ENCODE assay signal across 8 cellular contexts in genomic region chr3:36380171-36381031, GRCh38. TPM values are rescaled to one million over a fixed set of nuclear protein-coding genes. Genes with fewer than 3 reads are reported as not detected.
DNase-seq lines count a peak whose midpoint lies in the region; ATAC-seq and TF ChIP-seq lines count a peak whose summit lies in the region.

A gene with protein sequence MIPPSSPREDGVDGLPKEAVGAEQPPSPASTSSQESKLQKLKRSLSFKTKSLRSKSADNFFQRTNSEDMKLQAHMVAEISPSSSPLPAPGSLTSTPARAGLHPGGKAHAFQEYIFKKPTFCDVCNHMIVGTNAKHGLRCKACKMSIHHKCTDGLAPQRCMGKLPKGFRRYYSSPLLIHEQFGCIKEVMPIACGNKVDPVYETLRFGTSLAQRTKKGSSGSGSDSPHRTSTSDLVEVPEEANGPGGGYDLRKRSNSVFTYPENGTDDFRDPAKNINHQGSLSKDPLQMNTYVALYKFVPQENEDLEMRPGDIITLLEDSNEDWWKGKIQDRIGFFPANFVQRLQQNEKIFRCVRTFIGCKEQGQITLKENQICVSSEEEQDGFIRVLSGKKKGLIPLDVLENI (plus strand): TSS chr3:36380504. CDS start chr3:36380644, 140 bp downstream.

- POLR2A ChIA-PET in naive thymus-derived CD8-positive, alpha-beta T cell (lab: Charles Lee), result no interaction called here

- H3K27me3 ChIP-seq in esophagus (ENCODE audit: control insufficient read depth in 1 of 2, insufficient read depth in 2 of 2, low read length in 2 of 2), result no peaks in the 10 kb centered on the region

- peaks cover 23 to 61% (median 33%) of the 10 kb centered on the region in 5 donors for H3K27me3 Mint-ChIP-seq in naive thymus-derived CD8-positive, alpha-beta T cell

- no peak for TF ChIP-seq CTCF in AG10803 (conservative IDR thresholded peaks at IDR 0.05; ENCODE audit: low read length)

- peaks cover 0 to 9% (median 6%) of the 10 kb centered on the region in 4 donors for H3K4me1 Mint-ChIP-seq in naive thymus-derived CD8-positive, alpha-beta T cell

- no peaks in the 10 kb centered on the region for H3K9me3 Mint-ChIP-seq in naive thymus-derived CD8-positive, alpha-beta T cell

- H3K9me3 ChIP-seq in SK-N-MC (ENCODE audit: low read depth, low read length) (no peaks in the 10 kb centered on the region), esophagus (ENCODE audit: control insufficient read depth in 2 of 2, insufficient read depth in 1 of 2, low read depth in 1 of 2, low read length in 1 of 2) (no peaks in the 10 kb centered on the region)

- no peak within 1 kb of the TSS for H3K27ac Mint-ChIP-seq in naive thymus-derived CD8-positive, alpha-beta T cell

- H3K4me3 ChIP-seq in AG10803 (ENCODE audit: low read length), result peak within 1 kb of the TSS; percentile 91
- H3K4me3 ChIP-seq in SK-N-MC, result peak within 1 kb of the TSS; percentile 73
- peak within 1 kb of the TSS; percentile 40 to 45 for H3K4me3 ChIP-seq in esophagus (ENCODE audit: low read depth in 1 of 2, low read length in 2 of 2)

- H3K4me1 ChIP-seq in esophagus (ENCODE audit: control insufficient read depth in 2 of 2, insufficient read depth in 2 of 2, low read length in 1 of 2), result peaks cover 4 to 5% of the 10 kb centered on the region in 2 donors

- no peak within 1 kb of the TSS for H3K9ac ChIP-seq in SK-N-MC (ENCODE audit: insufficient read length)

- peak within 1 kb of the TSS in 6 of 10 donors; percentile 16 to 50 (median 41) for H3K4me3 Mint-ChIP-seq in naive thymus-derived CD8-positive, alpha-beta T cell

- ATAC-seq in GM21390 (IDR thresholded peaks at IDR 0.05; ENCODE audit: unreplicated experiment) (peak; percentile 60), GM21825 (IDR thresholded peaks at IDR 0.05; ENCODE audit: unreplicated experiment) (no peak), HG02642 (IDR thresholded peaks at IDR 0.05; ENCODE audit: poor library complexity, unreplicated experiment) (no peak)
- no peak for ATAC-seq in naive thymus-derived CD8-positive, alpha-beta T cell

- DNase-seq in AG10803 (ENCODE audit: low read depth) (peak; percentile 36), SK-N-MC (ENCODE audit: low read depth, low spot score) (no peak), COLO829 (ENCODE audit: low spot score) (no peak)
- DNase-seq in naive thymus-derived CD8-positive, alpha-beta T cell, result peak in 1 of 10 donors; percentile 7

- H3K36me3 ChIP-seq in SK-N-MC (ENCODE audit: insufficient read depth, low read length) (no peaks in the 10 kb centered on the region), esophagus (ENCODE audit: control insufficient read depth in 2 of 2, insufficient read depth in 2 of 2, low read length in 1 of 2) (no peaks in the 10 kb centered on the region)

- no peaks in the 10 kb centered on the region for H3K36me3 Mint-ChIP-seq in naive thymus-derived CD8-positive, alpha-beta T cell

- no peak within 1 kb of the TSS for H3K27ac ChIP-seq in SK-N-MC
- H3K27ac ChIP-seq in esophagus (ENCODE audit: low read depth in 2 of 2, low read length in 1 of 2), result no peak within 1 kb of the TSS

- WGBS in esophagus, 2 donors, result 1 to 3% methylated on average over 66 to 76 of the region's 76 CpGs

RNA-seq across cellular contexts. Expression of the gene that starts here (rescaled TPM):
- polyA plus RNA-seq in esophagus, result under 1 TPM; 0.20 to 0.49 TPM
- not detected for total RNA-seq in naive thymus-derived CD8-positive, alpha-beta T cell
- polyA plus RNA-seq in naive thymus-derived CD8-positive, alpha-beta T cell, result not detected
